In genomic region chr1:66925944-66926343, GRCh38 we compare ENCODE assay signal across 8 cellular contexts. TPM values are rescaled to one million over a fixed set of nuclear protein-coding genes. Genes with fewer than 3 reads are reported as not detected.
DNase-seq lines count a peak whose midpoint lies in the region; ATAC-seq and TF ChIP-seq lines count a peak whose summit lies in the region.

No MANE protein-coding gene starts in this region.

- TF ChIP-seq CTCF in KMS-11 (conservative IDR thresholded peaks at IDR 0.05; ENCODE audit: low read depth, low read length) (no peak), kidney epithelial cell (IDR thresholded peaks at IDR 0.05; ENCODE audit: insufficient read depth, low read length, poor library complexity, severe bottlenecking) (no peak)

- H3K9me3 ChIP-seq in thymus (ENCODE audit: control insufficient read depth), result no peaks in the 10 kb centered on the region

- H3K4me3 ChIP-seq in KMS-11 (IDR thresholded peaks at IDR 0.05; ENCODE audit: insufficient read depth, low read depth, low read length) (no peak overlapping the region), kidney epithelial cell (ENCODE audit: low read depth, low read length) (peak overlapping the region; percentile 73), thymus (ENCODE audit: low read length) (peak overlapping the region; percentile 91)

- 28 to 46% (median 39%) methylated on average over 9 of the region's 9 CpGs for WGBS in adipose tissue, 3 donors
- 67% methylated on average over 9 of the region's 9 CpGs for WGBS in thymus

- peak overlapping the region; percentile 89 for H3K4me2 ChIP-seq in KMS-11

- intact Hi-C loops in posterior vena cava (cut with DNase I), result no loop called here

- peak overlapping the region; percentile 92 for H3K9ac ChIP-seq in KMS-11

- H4K20me1 ChIP-seq in KMS-11 (ENCODE audit: insufficient read depth), result no peaks in the 10 kb centered on the region

- H3K27me3 ChIP-seq in KMS-11 (ENCODE audit: insufficient read depth, low read depth), result no peaks in the 10 kb centered on the region
- H3K27me3 ChIP-seq in kidney epithelial cell (ENCODE audit: control insufficient read depth, insufficient read depth, low read length), result no peaks in the 10 kb centered on the region
- no peaks in the 10 kb centered on the region for H3K27me3 ChIP-seq in thymus (ENCODE audit: control insufficient read depth, insufficient read depth)

- peaks cover 71% of the 10 kb centered on the region for H3K79me2 ChIP-seq in KMS-11 (ENCODE audit: insufficient read depth, low read depth)

- H3K4me1 ChIP-seq in KMS-11 (ENCODE audit: low read depth, poor library complexity, severe bottlenecking) (peaks cover 39% of the 10 kb centered on the region), thymus (ENCODE audit: control insufficient read depth, insufficient read depth, low read length) (peaks cover 15% of the 10 kb centered on the region)

- H2AFZ ChIP-seq in KMS-11 (ENCODE audit: low read depth), result no peak overlapping the region

- peak; percentile 49 for DNase-seq in COLO668 (lab: John Stamatoyannopoulos, UW; ENCODE audit: unreplicated experiment)
- DNase-seq in kidney epithelial cell (ENCODE audit: low read depth), result no peak
- DNase-seq in posterior vena cava (ENCODE audit: low spot score), result no peak
- no peak for DNase-seq in SKM-1 (lab: John Stamatoyannopoulos, UW; ENCODE audit: unreplicated experiment)

- ATAC-seq in HG02852 (IDR thresholded peaks at IDR 0.05; ENCODE audit: unreplicated experiment), result no peak

- H3K36me3 ChIP-seq in KMS-11 (ENCODE audit: insufficient read depth), result no peaks in the 10 kb centered on the region
- H3K36me3 ChIP-seq in kidney epithelial cell (ENCODE audit: control insufficient read depth, insufficient read depth, low read length), result no peaks in the 10 kb centered on the region
- no peaks in the 10 kb centered on the region for H3K36me3 ChIP-seq in thymus (ENCODE audit: control insufficient read depth, insufficient read depth)

- peak overlapping the region; percentile 98 for H3K27ac ChIP-seq in KMS-11
- H3K27ac ChIP-seq in adipose tissue (ENCODE audit: low read depth, low read length), result peak overlapping the region; percentile 43
- no peak overlapping the region for H3K27ac ChIP-seq in thymus (ENCODE audit: low read depth)

RNA-seq across cellular contexts. Expression of gene MIER1, which starts 1.2 kb away (rescaled TPM):
- polyA plus RNA-seq in adipose tissue (10 to 100 TPM in 1 of 3 donors, 1 to 10 TPM in 2; 4.0 to 23.5 (median 9.9) TPM), thymus (26.7 TPM)
- total RNA-seq in kidney epithelial cell (22.2 and 27.8 TPM in 2 replicates), posterior vena cava (10 to 100 TPM; 45.7 to 55.4 TPM)

RNA-seq across cellular contexts. Expression of gene DNAI4, which starts 1.3 kb away (rescaled TPM):
- polyA plus RNA-seq in adipose tissue (1 to 10 TPM in 1 of 3 donors, under 1 TPM in 2; 0.83 to 1.1 (median 0.90) TPM), thymus (4.9 TPM)
- total RNA-seq in kidney epithelial cell (2.7 and 4.5 TPM in 2 replicates), posterior vena cava (10 to 100 TPM; 21.4 to 22.0 TPM)
